ENCODE assay signal across 14 cellular contexts in genomic region chr2:74343316-74343715, GRCh38. TPM values are rescaled to one million over a fixed set of nuclear protein-coding genes. Genes with fewer than 3 reads are reported as not detected.
DNase-seq lines count a peak whose midpoint lies in the region; ATAC-seq and TF ChIP-seq lines count a peak whose summit lies in the region.
"Had no signal": no experiment of that assay in that cellular context is flagged by ENCODE, and none has a peak within 500 bp of the region (broad histone marks: within the 10 kb centered on the region; RNA-seq: fewer than 3 reads in every experiment).

Gene SLC4A5, minus strand, starts transcription at chr2:74343416. Its CDS starts 28,393 bp downstream, at chr2:74315023.

- H3K9ac ChIP-seq in endodermal cell (ENCODE audit: extremely low read depth, low read length, poor library complexity, severe bottlenecking) (no peak within 1 kb of the TSS), neuronal stem cell (ENCODE audit: low read depth, low read length, poor library complexity) (no peak within 1 kb of the TSS)

- H2AFZ ChIP-seq in neuronal stem cell (ENCODE audit: low read length) = no peak within 1 kb of the TSS

- H4K91ac ChIP-seq in neuronal stem cell (ENCODE audit: low read depth, low read length, poor library complexity) = no peak within 1 kb of the TSS

- no peak within 1 kb of the TSS for H3K14ac ChIP-seq in neuronal stem cell (ENCODE audit: low read length)

- H3K27ac Mint-ChIP-seq in T-helper 17 cell = peak within 1 kb of the TSS; percentile 8
- no peak within 1 kb of the TSS for H3K27ac Mint-ChIP-seq in endodermal cell
- H3K27ac Mint-ChIP-seq in activated CD8-positive, alpha-beta T cell treated with anti-CD3 and anti-CD28 coated beads, Interleukin-2, amount 10 ng/mL, durations not matched to agents 7 days and 5 days = no peak within 1 kb of the TSS

- no peaks in the 10 kb centered on the region for H3K9me3 Mint-ChIP-seq in endodermal cell
- no peaks in the 10 kb centered on the region for H3K9me3 Mint-ChIP-seq in activated CD8-positive, alpha-beta T cell treated with anti-CD3 and anti-CD28 coated beads, Interleukin-2, amount 10 ng/mL, durations not matched to agents 7 days and 5 days (ENCODE audit: insufficient read depth)
- H3K9me3 Mint-ChIP-seq: CD4-positive, CD25-positive, alpha-beta regulatory T cell; CD8-positive, alpha-beta memory T cell had no signal

- H2BK120ac ChIP-seq in neuronal stem cell (ENCODE audit: low read depth, low read length) = no peak within 1 kb of the TSS

- intact Hi-C loops in right cardiac atrium (cut with DNase I) = no loop called here

- no peak within 1 kb of the TSS for H2BK15ac ChIP-seq in neuronal stem cell (ENCODE audit: low read length)

- no peak within 1 kb of the TSS for H3K18ac ChIP-seq in neuronal stem cell (ENCODE audit: low read length)

- H3K23ac ChIP-seq in neuronal stem cell (ENCODE audit: low read depth, low read length, poor library complexity) = peak within 1 kb of the TSS; percentile 27

- H3K27me3 Mint-ChIP-seq in T-helper 17 cell (no peaks in the 10 kb centered on the region), endodermal cell (ENCODE audit: insufficient read depth) (peaks cover 4% of the 10 kb centered on the region)
- H3K27me3 Mint-ChIP-seq in activated CD8-positive, alpha-beta T cell treated with anti-CD3 and anti-CD28 coated beads, Interleukin-2, amount 10 ng/mL, durations not matched to agents 7 days and 5 days (ENCODE audit: low read depth) = no peaks in the 10 kb centered on the region
- H3K27me3 Mint-ChIP-seq: CD4-positive, CD25-positive, alpha-beta regulatory T cell had no signal

- H2BK12ac ChIP-seq in neuronal stem cell (ENCODE audit: low read length) = no peak within 1 kb of the TSS

- no peak within 1 kb of the TSS for H2BK5ac ChIP-seq in neuronal stem cell (ENCODE audit: low read length)

- no peak within 1 kb of the TSS for H4K8ac ChIP-seq in neuronal stem cell (ENCODE audit: low read depth, low read length)

- no peak for DNase-seq in T-helper 17 cell
- peak; percentile 7 for DNase-seq in endodermal cell
- DNase-seq in neuronal stem cell (ENCODE audit: low spot score) = no peak
- DNase-seq in activated CD8-positive, alpha-beta T cell treated with anti-CD3 and anti-CD28 coated beads, Interleukin-2, amount 10 ng/mL, durations not matched to agents 7 days and 5 days = no peak
- no peak for DNase-seq in right cardiac atrium
- DNase-seq in effector CD8-positive, alpha-beta T cell (lab: John Stamatoyannopoulos, UW) = no peak
- no peak for DNase-seq in DMS 273 (lab: John Stamatoyannopoulos, UW; ENCODE audit: unreplicated experiment)
- DNase-seq: ACHN; BE2C; C1 segment of cervical spinal cord; CD4-positive, CD25-positive, alpha-beta regulatory T cell; CD8-positive, alpha-beta memory T cell; COR-L47; HCEC 1CT had no signal

- CTCF ChIA-PET in activated CD8-positive, alpha-beta T cell treated with anti-CD3 and anti-CD28 coated beads, Interleukin-2, amount 10 ng/mL, durations not matched to agents 7 days and 5 days (lab: Charles Lee) = interaction anchor here (4.7 kb wide), 1 partner anchor 8 kb away, joined by 31 read pairs; no protein-coding TSS in a partner anchor

- POLR2A ChIA-PET in activated CD8-positive, alpha-beta T cell treated with anti-CD3 and anti-CD28 coated beads, Interleukin-2, amount 10 ng/mL, durations not matched to agents 7 days and 5 days (lab: Charles Lee) = no interaction called here

- TF ChIP-seq CTCF in endodermal cell (conservative IDR thresholded peaks at IDR 0.05) = no peak

- H3K4me3 Mint-ChIP-seq in T-helper 17 cell (no peak within 1 kb of the TSS), endodermal cell (no peak within 1 kb of the TSS)
- H3K4me3 Mint-ChIP-seq in activated CD8-positive, alpha-beta T cell treated with anti-CD3 and anti-CD28 coated beads, Interleukin-2, amount 10 ng/mL, durations not matched to agents 7 days and 5 days = no peak within 1 kb of the TSS
- H3K4me3 Mint-ChIP-seq: CD4-positive, CD25-positive, alpha-beta regulatory T cell; CD8-positive, alpha-beta memory T cell had no signal

- WGBS in endodermal cell (ENCODE audit: insufficient coverage in 1 of 2, insufficient read length in 1 of 2), 2 experiments = 87 to 100% methylated on average over 2 of the region's 2 CpGs
- WGBS in neuronal stem cell (ENCODE audit: extremely low coverage in 2 of 2, insufficient read length in 2 of 2, insufficient replicate concordance in 1 of 2), 2 donors = no CpG with 5 or more reads among the region's 2 CpGs
- WGBS in right cardiac atrium = 70% methylated on average over 2 of the region's 2 CpGs

- H2AK5ac ChIP-seq in neuronal stem cell (ENCODE audit: low read depth, low read length) = no peak within 1 kb of the TSS

- H3K4me1 Mint-ChIP-seq in T-helper 17 cell = peaks cover 12% of the 10 kb centered on the region
- peaks cover 9% of the 10 kb centered on the region for H3K4me1 Mint-ChIP-seq in endodermal cell
- H3K4me1 Mint-ChIP-seq in activated CD8-positive, alpha-beta T cell treated with anti-CD3 and anti-CD28 coated beads, Interleukin-2, amount 10 ng/mL, durations not matched to agents 7 days and 5 days (ENCODE audit: low read depth) = peaks cover 13% of the 10 kb centered on the region
- H3K4me1 Mint-ChIP-seq: CD4-positive, CD25-positive, alpha-beta regulatory T cell; CD8-positive, alpha-beta memory T cell had no signal

- H3K36me3 Mint-ChIP-seq in T-helper 17 cell (ENCODE audit: low read depth) (peaks cover 7% of the 10 kb centered on the region), endodermal cell (ENCODE audit: low read depth) (no peaks in the 10 kb centered on the region)
- H3K36me3 Mint-ChIP-seq in activated CD8-positive, alpha-beta T cell treated with anti-CD3 and anti-CD28 coated beads, Interleukin-2, amount 10 ng/mL, durations not matched to agents 7 days and 5 days (ENCODE audit: low read depth) = no peaks in the 10 kb centered on the region

- ATAC-seq in T-helper 17 cell (no peak), right cardiac atrium (no peak)
- ATAC-seq in activated CD8-positive, alpha-beta T cell treated with anti-CD3 and anti-CD28 coated beads, Interleukin-2, amount 10 ng/mL, durations not matched to agents 7 days and 5 days = no peak

- H3K4me3 ChIP-seq in endodermal cell (ENCODE audit: low read length) = no peak within 1 kb of the TSS
- no peak within 1 kb of the TSS for H3K4me3 ChIP-seq in neuronal stem cell (ENCODE audit: low read length in 2 of 2)
- no peak within 1 kb of the TSS for H3K4me3 ChIP-seq in right cardiac atrium (ENCODE audit: low read length)

- H3K9me3 ChIP-seq in T-helper 17 cell (ENCODE audit: control insufficient read depth, low read length, poor library complexity, severe bottlenecking) (no peaks in the 10 kb centered on the region), endodermal cell (ENCODE audit: control insufficient read depth, low read length) (no peaks in the 10 kb centered on the region), neuronal stem cell (replicated peaks in 1 of 2; ENCODE audit: control insufficient read depth in 2 of 2, insufficient read depth in 1 of 2, low read depth in 1 of 2, low read length in 2 of 2) (no peaks in the 10 kb centered on the region), right cardiac atrium (ENCODE audit: control insufficient read depth, low read length) (no peaks in the 10 kb centered on the region)
- H3K9me3 ChIP-seq: BE2C had no signal

- H3K4me2 ChIP-seq in neuronal stem cell (ENCODE audit: insufficient read depth, low read length, poor library complexity, severe bottlenecking) = no peak within 1 kb of the TSS

- H3K79me1 ChIP-seq in neuronal stem cell (ENCODE audit: low read depth, low read length) = no peaks in the 10 kb centered on the region

- no peaks in the 10 kb centered on the region for H3K27me3 ChIP-seq in endodermal cell (ENCODE audit: control insufficient read depth, insufficient read depth, low read length, poor library complexity, severe bottlenecking)
- H3K27me3 ChIP-seq in neuronal stem cell (ENCODE audit: control insufficient read depth in 3 of 3, insufficient read depth in 3 of 3, low read depth in 1 of 3, low read length in 3 of 3) = peaks cover 0 to 7% (median 0%) of the 10 kb centered on the region in 3 experiments
- H3K27me3 ChIP-seq in right cardiac atrium (ENCODE audit: control insufficient read depth, insufficient read depth) = no peaks in the 10 kb centered on the region
- H3K27me3 ChIP-seq: BE2C had no signal

- no peak within 1 kb of the TSS for H3K27ac ChIP-seq in endodermal cell (ENCODE audit: low read depth, low read length)
- no peak within 1 kb of the TSS for H3K27ac ChIP-seq in neuronal stem cell (replicated peaks; ENCODE audit: low read length)
- no peak within 1 kb of the TSS for H3K27ac ChIP-seq in right cardiac atrium (ENCODE audit: low read length)

- H3K36me3 ChIP-seq in endodermal cell (ENCODE audit: control insufficient read depth, insufficient read depth, low read length) = no peaks in the 10 kb centered on the region
- H3K36me3 ChIP-seq in neuronal stem cell (replicated peaks in 1 of 2; ENCODE audit: control insufficient read depth in 2 of 2, insufficient read depth in 2 of 2, low read length in 2 of 2) = no peaks in the 10 kb centered on the region
- H3K36me3 ChIP-seq: BE2C had no signal

- no peaks in the 10 kb centered on the region for H3K4me1 ChIP-seq in endodermal cell (ENCODE audit: control insufficient read depth, insufficient read depth, low read length)
- H3K4me1 ChIP-seq in neuronal stem cell (ENCODE audit: control insufficient read depth in 2 of 2, insufficient read depth in 1 of 2, low read depth in 1 of 2, low read length in 2 of 2) = peaks cover 0 to 5% of the 10 kb centered on the region in 2 donors
- no peaks in the 10 kb centered on the region for H3K4me1 ChIP-seq in right cardiac atrium (ENCODE audit: control insufficient read depth, insufficient read depth, low read length)
- H3K4me1 ChIP-seq: BE2C had no signal

- H3K4ac ChIP-seq in neuronal stem cell (ENCODE audit: low read length) = no peak within 1 kb of the TSS

RNA-seq across cellular contexts. Expression of gene SLC4A5, which starts in this region (rescaled TPM):
- total RNA-seq in T-helper 17 cell = 10 to 100 TPM in 1 of 2 donors, 1 to 10 TPM in 1; 9.1 to 10.5 TPM
- total RNA-seq in endodermal cell = 1 to 10 TPM; 2.5 to 3.7 TPM
- polyA plus RNA-seq in endodermal cell (2013, experiment 1 of 2) = 2.0 TPM
- 1.7 TPM for polyA plus RNA-seq in endodermal cell (2013, experiment 2 of 2)
- 1.2 TPM for polyA plus RNA-seq in neuronal stem cell (2013, experiment 1 of 2)
- 1.1 TPM for polyA plus RNA-seq in neuronal stem cell (2013, experiment 2 of 2)
- 1 to 10 TPM; 1.6 to 2.8 TPM for total RNA-seq in activated CD8-positive, alpha-beta T cell treated with anti-CD3 and anti-CD28 coated beads, Interleukin-2, amount 10 ng/mL, durations not matched to agents 7 days and 5 days
- 1 to 10 TPM in 3 of 4 donors, under 1 TPM in 1; 0.29 to 2.8 (median 1.1) TPM for total RNA-seq in right cardiac atrium
- polyA plus RNA-seq in right cardiac atrium = 0.79 TPM
